8 cellular contexts compared by ENCODE assay signal in the genomic region with DNA sequence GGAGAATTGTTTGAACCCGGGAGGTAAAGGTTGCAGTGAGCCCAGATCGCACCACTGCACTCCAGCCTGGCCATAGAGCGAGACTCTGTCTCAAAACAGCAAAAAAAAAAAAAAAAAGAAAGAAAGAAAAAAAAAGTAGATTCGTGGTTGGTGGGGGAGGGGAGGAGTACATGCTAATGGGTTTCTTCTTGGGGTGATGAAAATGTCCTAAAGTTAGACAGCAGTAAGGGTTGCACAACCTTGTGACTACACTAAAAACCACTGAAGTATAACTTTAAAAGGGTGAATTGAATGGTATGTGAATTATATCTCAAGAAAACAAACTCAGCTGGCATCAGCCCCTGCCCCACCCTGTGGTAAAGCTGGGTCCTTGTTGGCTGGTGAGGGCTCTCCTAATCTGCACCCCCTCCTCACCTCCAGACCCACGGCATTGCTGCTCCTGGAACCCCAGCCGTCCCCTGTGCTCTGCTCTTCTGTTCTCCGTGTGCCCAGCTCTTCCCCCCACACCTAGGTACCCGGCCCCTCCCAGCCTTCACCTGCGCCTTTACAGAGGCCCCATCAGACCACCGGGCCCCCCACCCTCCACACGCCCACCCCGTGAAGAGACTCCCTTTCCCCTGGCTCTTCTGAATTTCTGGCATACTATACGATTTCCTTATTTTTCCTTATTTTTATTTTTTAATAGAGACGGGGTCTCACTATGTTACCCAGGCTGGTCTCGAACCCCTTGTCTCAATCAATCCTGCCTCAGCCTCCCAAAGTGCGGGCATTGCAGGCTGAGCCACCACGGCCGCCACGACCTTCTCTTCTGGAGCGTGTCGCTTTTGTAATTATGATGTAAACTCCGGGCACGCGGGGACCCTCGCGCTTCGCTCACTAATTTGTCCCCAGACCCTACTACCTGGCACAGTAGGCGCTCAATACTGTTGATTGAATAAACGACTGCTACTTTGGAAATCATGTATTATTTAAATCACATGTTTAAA. TPM values are rescaled to one million over a fixed set of nuclear protein-coding genes. Genes with fewer than 3 reads are reported as not detected.
DNase-seq lines count a peak whose midpoint lies in the region; ATAC-seq, FAIRE-seq and TF ChIP-seq lines count a peak whose summit lies in the region.

No MANE protein-coding gene starts in this region.

- intact Hi-C loops in PC-3 (cut with micrococcal nuclease), result no loop called here
- intact Hi-C loops in endothelial cell of umbilical vein (cut with micrococcal nuclease), result no loop called here

- H3K4me1 ChIP-seq in DND-41 (ENCODE audit: insufficient read depth, low read length) (peaks cover 34% of the 10 kb centered on the region), PC-3 (ENCODE audit: insufficient read depth, low read length) (peaks cover 22% of the 10 kb centered on the region), endothelial cell of umbilical vein (ENCODE audit: control insufficient read depth, extremely low read depth, insufficient read depth, low read length) (peaks cover 13% of the 10 kb centered on the region), osteoblast (ENCODE audit: insufficient read depth, low read length) (peaks cover 22% of the 10 kb centered on the region)

- dilution Hi-C loops in endothelial cell of umbilical vein (cut with MboI; ENCODE audit: extremely low pct_ligation_motif_present, low sequenced_read_pairs), result no loop called here

- H3K27ac ChIP-seq in DND-41 (ENCODE audit: low read length) (peak overlapping the region; percentile 65), PC-3 (ENCODE audit: low read length) (peak overlapping the region; percentile 96; the same call in 1 of the 2 replicates), endothelial cell of umbilical vein (ENCODE audit: insufficient read depth, low read depth, low read length) (no peak overlapping the region), osteoblast (ENCODE audit: low read depth, low read length) (peak overlapping the region; percentile 94)

- POLR2A ChIA-PET in PC-3 (lab: Charles Lee; ENCODE audit: unreplicated experiment) (no interaction called here), endothelial cell of umbilical vein (lab: Charles Lee) (no interaction called here)

- H2AFZ ChIP-seq in DND-41 (ENCODE audit: low read depth, low read length) (peak overlapping the region; percentile 72), PC-3 (ENCODE audit: low read length) (peak overlapping the region; percentile 63), endothelial cell of umbilical vein (ENCODE audit: low read depth, low read length) (peak overlapping the region; percentile 89), osteoblast (ENCODE audit: low read length) (peak overlapping the region; percentile 92)

- H3K9me3 ChIP-seq in DND-41 (ENCODE audit: insufficient read depth, low read length, severe bottlenecking), result no peaks in the 10 kb centered on the region
- H3K9me3 ChIP-seq in PC-3 (ENCODE audit: low read length), result no peaks in the 10 kb centered on the region
- no peaks in the 10 kb centered on the region for H3K9me3 ChIP-seq in endothelial cell of umbilical vein (replicated peaks; ENCODE audit: control insufficient read depth, insufficient read depth, low read length)
- H3K9me3 ChIP-seq in osteoblast (ENCODE audit: low read depth, low read length), result no peaks in the 10 kb centered on the region

- H3K27me3 ChIP-seq in DND-41 (ENCODE audit: insufficient read depth, low read length, poor library complexity) (no peaks in the 10 kb centered on the region), PC-3 (ENCODE audit: low read length) (no peaks in the 10 kb centered on the region), endothelial cell of umbilical vein (ENCODE audit: control insufficient read depth in 2 of 2, insufficient read depth in 2 of 2, low read length in 2 of 2) (no peaks in the 10 kb centered on the region), osteoblast (ENCODE audit: insufficient read depth, low read length) (no peaks in the 10 kb centered on the region)

- H3K36me3 ChIP-seq in DND-41 (ENCODE audit: insufficient read depth, low read length), result peaks cover 32% of the 10 kb centered on the region
- H3K36me3 ChIP-seq in PC-3 (ENCODE audit: low read depth, low read length), result peaks cover 25% of the 10 kb centered on the region; the same call in 1 of the 2 replicates
- H3K36me3 ChIP-seq in endothelial cell of umbilical vein (ENCODE audit: control insufficient read depth in 2 of 2, extremely low read depth in 1 of 2, insufficient read depth in 2 of 2, low read length in 2 of 2), result peaks cover 2 to 9% of the 10 kb centered on the region in 2 experiments
- peaks cover 23% of the 10 kb centered on the region for H3K36me3 ChIP-seq in osteoblast (ENCODE audit: insufficient read depth, low read length)

- H3K9ac ChIP-seq in DND-41 (ENCODE audit: low read depth, low read length), result peak overlapping the region; percentile 94
- H3K9ac ChIP-seq in PC-3 (ENCODE audit: low read length), result peak overlapping the region; percentile 99
- H3K9ac ChIP-seq in endothelial cell of umbilical vein (replicated peaks; ENCODE audit: extremely low read depth, insufficient read depth, low read length), result peak overlapping the region; percentile 97

- no peak for DNase-seq in DND-41
- no peak for DNase-seq in PC-3
- DNase-seq in endothelial cell of umbilical vein (ENCODE audit: low read depth, low spot score), result no peak
- peak; percentile 13 for DNase-seq in osteoblast (ENCODE audit: insufficient read length, low spot score, missing footprints)
- DNase-seq in left lobe of liver (ENCODE audit: low spot score), result no peak

- H4K20me1 ChIP-seq in DND-41 (ENCODE audit: insufficient read depth, low read length) (peaks cover 33% of the 10 kb centered on the region), PC-3 (ENCODE audit: low read length) (peaks cover 32% of the 10 kb centered on the region), endothelial cell of umbilical vein (replicated peaks; ENCODE audit: control insufficient read depth, extremely low read depth, insufficient read depth, low read length) (no peaks in the 10 kb centered on the region), osteoblast (ENCODE audit: insufficient read depth, low read length) (peaks cover 28% of the 10 kb centered on the region)

- H3K9me2 ChIP-seq in PC-3 (replicated peaks; ENCODE audit: low read length), result no peaks in the 10 kb centered on the region

- CTCF ChIA-PET in PC-3 (lab: Charles Lee), result interaction anchor here (0.6 kb wide), 1 partner anchor 485 kb away, joined by 4 read pairs; no protein-coding TSS in a partner anchor
- CTCF ChIA-PET in endothelial cell of umbilical vein (lab: Charles Lee), result interaction anchor here (3.4 kb wide), 1 partner anchor 10 kb away, joined by 10 read pairs; no protein-coding TSS in a partner anchor

- BruUV-seq in PC-3 (replicated peaks; lab: Mats Ljungman, UMichigan), result TSS peak; percentile 79
- no TSS peak for BruUV-seq in endothelial cell of umbilical vein (replicated peaks; lab: Mats Ljungman, UMichigan)

- no peak for FAIRE-seq in endothelial cell of umbilical vein (lab: Jason Lieb, UNC)

- H3F3A ChIP-seq in PC-3 (ENCODE audit: low read length, unreplicated experiment), result no peaks in the 10 kb centered on the region

- no peak for TF ChIP-seq POLR2A in endothelial cell of umbilical vein (IDR thresholded peaks at IDR 0.05; ENCODE audit: low read depth, low read length)

- H3K79me2 ChIP-seq in DND-41 (ENCODE audit: insufficient read depth, low read length) (peaks cover 38% of the 10 kb centered on the region), PC-3 (ENCODE audit: low read length) (peaks cover 41% of the 10 kb centered on the region), endothelial cell of umbilical vein (ENCODE audit: control insufficient read depth, insufficient read depth, low read length) (peaks cover 32% of the 10 kb centered on the region), osteoblast (ENCODE audit: insufficient read depth, low read length) (peaks cover 36% of the 10 kb centered on the region)

- H3K4me3 ChIP-seq in DND-41 (ENCODE audit: low read depth in 1 of 2, low read length in 2 of 2), result peak overlapping the region in 1 of 2 experiments; percentile 89; a peak in 2 of 4 replicates
- peak overlapping the region; percentile 76 for H3K4me3 ChIP-seq in PC-3 (ENCODE audit: low read length)
- H3K4me3 ChIP-seq in endothelial cell of umbilical vein (replicated peaks in 1 of 3; ENCODE audit: insufficient read depth in 1 of 3, low read depth in 1 of 3, low read length in 3 of 3), result peak overlapping the region in 2 of 3 experiments; percentile 79 to 86
- H3K4me3 ChIP-seq in osteoblast (ENCODE audit: insufficient read depth, low read length), result peak overlapping the region; percentile 76

- ATAC-seq in DND-41 (ENCODE audit: insufficient read depth, low read depth) (no peak), PC-3 (no peak), GM19463 (IDR thresholded peaks at IDR 0.05; ENCODE audit: unreplicated experiment) (no peak), left lobe of liver (no peak), HG03521 (IDR thresholded peaks at IDR 0.05; ENCODE audit: unreplicated experiment) (no peak), GM18520 (IDR thresholded peaks at IDR 0.05; ENCODE audit: unreplicated experiment) (no peak)

- no peaks in the 10 kb centered on the region for H3K9me1 ChIP-seq in endothelial cell of umbilical vein (replicated peaks; ENCODE audit: control insufficient read depth, extremely low read depth, insufficient read depth, low read length)

- no peak for TF ChIP-seq CTCF in DND-41 (IDR thresholded peaks at IDR 0.05; ENCODE audit: borderline replicate concordance, extremely low read depth, low read length, poor library complexity, severe bottlenecking)
- TF ChIP-seq CTCF in PC-3 (conservative IDR thresholded peaks at IDR 0.05; ENCODE audit: low read depth, low read length), result no peak
- no peak for TF ChIP-seq CTCF in endothelial cell of umbilical vein (IDR thresholded peaks at IDR 0.05; ENCODE audit: extremely low read depth in 1 of 2, insufficient read depth in 1 of 2, low read depth in 1 of 2, low read length in 2 of 2)
- no peak for TF ChIP-seq CTCF in osteoblast (IDR thresholded peaks at IDR 0.05; ENCODE audit: extremely low read depth, low read depth, low read length)

- H3K4me2 ChIP-seq in DND-41 (ENCODE audit: insufficient read depth, low read length) (peak overlapping the region; percentile 60), PC-3 (ENCODE audit: low read length) (peak overlapping the region; percentile 83), endothelial cell of umbilical vein (ENCODE audit: insufficient read depth, low read length) (peak overlapping the region; percentile 74), osteoblast (ENCODE audit: insufficient read depth, low read length) (peak overlapping the region; percentile 93)

RNA-seq across cellular contexts. Expression of a gene that starts 0.9 kb away (rescaled TPM):
- total RNA-seq in PC-3 (2014; rRNA removed), result 79.5 and 93.9 TPM in 2 replicates
- total RNA-seq in endothelial cell of umbilical vein, result 42.5 and 45.1 TPM in 2 replicates
- 34.6 and 35.4 TPM in 2 replicates for polyA plus RNA-seq in endothelial cell of umbilical vein
- polyA plus RNA-seq in endothelial cell of umbilical vein (2011; cell fraction: cytosol; rRNA removed), result 35.4 and 35.8 TPM in 2 replicates
- polyA plus RNA-seq in endothelial cell of umbilical vein (2011; cell fraction: nucleus; rRNA removed), result 16.7 and 16.8 TPM in 2 replicates
- 37.3 and 38.9 TPM in 2 replicates for polyA plus RNA-seq in endothelial cell of umbilical vein (2012)
- 29.1 and 35.2 TPM in 2 replicates for polyA minus RNA-seq in endothelial cell of umbilical vein
- 29.2 TPM for polyA minus RNA-seq in endothelial cell of umbilical vein (2011; cell fraction: cytosol; rRNA and poly(A)+ RNA removed)
- polyA minus RNA-seq in endothelial cell of umbilical vein (2011; cell fraction: nucleus; rRNA and poly(A)+ RNA removed), result 12.1 and 12.2 TPM in 2 replicates
- 52.2 and 53.2 TPM in 2 replicates for total RNA-seq in osteoblast
- total RNA-seq in left lobe of liver, result 9.0 TPM
